Comparison of ENCODE assay signal across 1 cellular context in the genomic region with DNA sequence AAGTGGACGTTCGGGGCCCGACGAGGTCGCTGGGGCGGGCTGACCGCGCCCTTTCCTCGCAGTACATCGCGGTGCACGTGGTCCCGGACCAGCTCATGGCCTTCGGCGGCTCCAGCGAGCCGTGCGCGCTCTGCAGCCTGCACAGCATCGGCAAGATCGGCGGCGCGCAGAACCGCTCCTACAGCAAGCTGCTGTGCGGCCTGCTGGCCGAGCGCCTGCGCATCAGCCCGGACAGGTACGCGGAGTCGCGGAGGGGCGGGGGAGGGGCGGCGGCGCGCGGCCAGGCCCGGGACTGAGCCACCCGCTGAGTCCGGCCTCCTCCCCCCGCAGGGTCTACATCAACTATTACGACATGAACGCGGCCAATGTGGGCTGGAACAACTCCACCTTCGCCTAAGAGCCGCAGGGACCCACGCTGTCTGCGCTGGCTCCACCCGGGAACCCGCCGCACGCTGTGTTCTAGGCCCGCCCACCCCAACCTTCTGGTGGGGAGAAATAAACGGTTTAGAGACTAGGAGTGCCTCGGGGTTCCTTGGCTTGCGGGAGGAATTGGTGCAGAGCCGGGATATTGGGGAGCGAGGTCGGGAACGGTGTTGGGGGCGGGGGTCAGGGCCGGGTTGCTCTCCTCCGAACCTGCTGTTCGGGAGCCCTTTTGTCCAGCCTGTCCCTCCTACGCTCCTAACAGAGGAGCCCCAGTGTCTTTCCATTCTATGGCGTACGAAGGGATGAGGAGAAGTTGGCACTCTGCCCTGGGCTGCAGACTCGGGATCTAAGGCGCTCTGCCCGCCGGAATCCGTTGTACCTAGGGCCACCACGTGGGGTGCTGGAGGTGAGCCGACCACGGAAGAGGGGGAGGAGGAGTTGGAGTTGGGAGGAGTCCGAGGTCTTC.
A peak's percentile ranks its signal among the peaks of the same experiment; 100 is the strongest.
TF ChIP-seq lines count a peak whose summit lies in the region.

No MANE protein-coding gene starts in this region.

TF ChIP-seq in IMR-90, 13 proteins besides CTCF, POLR2A, EP300 and RAD21:
- TF ChIP-seq, protein P1, sequence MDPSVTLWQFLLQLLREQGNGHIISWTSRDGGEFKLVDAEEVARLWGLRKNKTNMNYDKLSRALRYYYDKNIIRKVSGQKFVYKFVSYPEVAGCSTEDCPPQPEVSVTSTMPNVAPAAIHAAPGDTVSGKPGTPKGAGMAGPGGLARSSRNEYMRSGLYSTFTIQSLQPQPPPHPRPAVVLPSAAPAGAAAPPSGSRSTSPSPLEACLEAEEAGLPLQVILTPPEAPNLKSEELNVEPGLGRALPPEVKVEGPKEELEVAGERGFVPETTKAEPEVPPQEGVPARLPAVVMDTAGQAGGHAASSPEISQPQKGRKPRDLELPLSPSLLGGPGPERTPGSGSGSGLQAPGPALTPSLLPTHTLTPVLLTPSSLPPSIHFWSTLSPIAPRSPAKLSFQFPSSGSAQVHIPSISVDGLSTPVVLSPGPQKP (IDR thresholded peaks at IDR 0.05; ENCODE audit: borderline replicate concordance, low read depth, low read length) = no peak
- TF ChIP-seq USF2 (IDR thresholded peaks at IDR 0.05; ENCODE audit: low read depth, low read length) = peak; percentile 68
- TF ChIP-seq BHLHE40 (IDR thresholded peaks at IDR 0.05; ENCODE audit: low read depth, low read length) = no peak
- TF ChIP-seq CEBPB (IDR thresholded peaks at IDR 0.05; ENCODE audit: low read depth, low read length) = peak; percentile 54; the same call in 1 of the 2 replicates
- TF ChIP-seq MAZ (IDR thresholded peaks at IDR 0.05; ENCODE audit: borderline replicate concordance, low read depth, low read length) = peak; percentile 6; the same call in 1 of the 2 replicates
- no peak for TF ChIP-seq MAFK (IDR thresholded peaks at IDR 0.05; ENCODE audit: low read depth, low read length)
- TF ChIP-seq MXI1 (IDR thresholded peaks at IDR 0.05; ENCODE audit: borderline replicate concordance, low read depth, low read length) = peak; percentile 57
